ENCODE assay signal across 8 cellular contexts in genomic region chr2:98465456-98466201, GRCh38. TPM values are rescaled to one million over a fixed set of nuclear protein-coding genes. Genes with fewer than 3 reads are reported as not detected.
A peak's percentile ranks its signal among the peaks of the same experiment; 100 is the strongest.
DNase-seq lines count a peak whose midpoint lies in the region; ATAC-seq, FAIRE-seq and TF ChIP-seq lines count a peak whose summit lies in the region.

No MANE protein-coding gene starts in this region.

- TF ChIP-seq CTCF in esophagus muscularis mucosa (IDR thresholded peaks at IDR 0.05) (no peak), progenitor cell of endocrine pancreas (IDR thresholded peaks at IDR 0.05; ENCODE audit: unreplicated experiment) (no peak), omental fat pad (IDR thresholded peaks at IDR 0.05) (no peak)

- no peaks in the 10 kb centered on the region for H3K9me3 Mint-ChIP-seq in progenitor cell of endocrine pancreas (ENCODE audit: low read depth)

- no peaks in the 10 kb centered on the region for H3K9me3 ChIP-seq in esophagus muscularis mucosa

- ATAC-seq in HG03025 (IDR thresholded peaks at IDR 0.05; ENCODE audit: low FRiP score, unreplicated experiment) (peak; percentile 37), omental fat pad (ENCODE audit: low FRiP score) (no peak)

- peaks cover 1% of the 10 kb centered on the region for H3K36me3 Mint-ChIP-seq in progenitor cell of endocrine pancreas (ENCODE audit: insufficient read depth)

- no peak for TF ChIP-seq EP300 in esophagus muscularis mucosa (IDR thresholded peaks at IDR 0.05)

- peak overlapping the region; percentile 59 to 67 (median 64) for H3K27ac ChIP-seq in esophagus muscularis mucosa (replicated peaks in 1 of 4)

- H3K4me1 ChIP-seq in esophagus muscularis mucosa: peaks cover 45 to 71% (median 58%) of the 10 kb centered on the region in 4 donors

- H3K27me3 Mint-ChIP-seq in progenitor cell of endocrine pancreas: no peaks in the 10 kb centered on the region

- H3K4me1 Mint-ChIP-seq in progenitor cell of endocrine pancreas (ENCODE audit: low read depth): peaks cover 1% of the 10 kb centered on the region

- H3K27ac Mint-ChIP-seq in progenitor cell of endocrine pancreas: peak overlapping the region; percentile 71

- intact Hi-C loops in esophagus muscularis mucosa (cut with DNase I): no loop called here

- H3K27me3 ChIP-seq in esophagus muscularis mucosa: no peaks in the 10 kb centered on the region

- WGBS in esophagus muscularis mucosa: 42% methylated on average over 11 of the region's 11 CpGs

- peak; percentile 83 for FAIRE-seq in GM12891 (lab: Jason Lieb, UNC)

- TF ChIP-seq POLR2A in GM12891 (IDR thresholded peaks at IDR 0.05; ENCODE audit: low read depth, low read length): no peak
- no peak for TF ChIP-seq POLR2A in esophagus muscularis mucosa (IDR thresholded peaks at IDR 0.05; ENCODE audit: low read depth)

- DNase-seq in GM12891 (ENCODE audit: insufficient read length, low spot score) (no peak), NCI-H510A treated with DMSO at 0.1 percent for 48 hours (lab: John Stamatoyannopoulos, UW) (peak; percentile 74), esophagus muscularis mucosa (ENCODE audit: extremely low spot score) (no peak), progenitor cell of endocrine pancreas (ENCODE audit: low spot score, unreplicated experiment) (no peak), omental fat pad (ENCODE audit: low spot score) (no peak), NCI-H1930 (lab: John Stamatoyannopoulos, UW) (no peak)
- peak; percentile 82 for DNase-seq in activated CD4-positive, alpha-beta T cell treated with anti-CD3 and anti-CD28 coated beads, Interleukin-2, amount 50 U/mL, for 1 hour

- no peak overlapping the region for H3K4me3 ChIP-seq in esophagus muscularis mucosa

- no peak overlapping the region for H3K4me3 Mint-ChIP-seq in progenitor cell of endocrine pancreas (ENCODE audit: low read depth)

- no peaks in the 10 kb centered on the region for H3K36me3 ChIP-seq in esophagus muscularis mucosa

TF ChIP-seq in GM12891, 5 proteins besides CTCF, POLR2A, EP300 and RAD21:
- TF ChIP-seq POU2F2 (IDR thresholded peaks at IDR 0.05; ENCODE audit: low read depth, low read length) (no peak; the same call in 1 of the 2 replicates), SPI1 (IDR thresholded peaks at IDR 0.05; ENCODE audit: low read depth, low read length) (0 out of 2 replicates have a peak, but pooled peaks have one; percentile 29)
TF ChIP-seq in GM12891: peak in this region for 1.

RNA-seq across cellular contexts. Expression of gene INPP4A, which starts 21.0 kb away (rescaled TPM):
- 16.5 TPM for polyA plus RNA-seq in GM12891 (2012; ENCODE audit: low read depth, missing spikeins)
- total RNA-seq in esophagus muscularis mucosa: 10 to 100 TPM; 30.7 to 58.9 (median 39.4) TPM
- total RNA-seq in progenitor cell of endocrine pancreas: 30.5 and 33.0 TPM in 2 replicates
- 10 to 100 TPM; 19.6 to 32.2 (median 28.0) TPM for total RNA-seq in omental fat pad

Comparison
In these comparisons a context has a peak if more than half of its experiments do, and no peak if none do; other contexts are left out.
1. DNase-seq: peak in NCI-H510A treated with DMSO at 0.1 percent for 48 hours (single experiment) and activated CD4-positive, alpha-beta T cell treated with anti-CD3 and anti-CD28 coated beads, Interleukin-2, amount 50 U/mL, for 1 hour (single experiment); none in GM12891 (single experiment), esophagus muscularis mucosa (single experiment), progenitor cell of endocrine pancreas (single experiment), omental fat pad (single experiment) and NCI-H1930 (0 of 2).